ENCODE assay signal across 26 cellular contexts in the genomic region with DNA sequence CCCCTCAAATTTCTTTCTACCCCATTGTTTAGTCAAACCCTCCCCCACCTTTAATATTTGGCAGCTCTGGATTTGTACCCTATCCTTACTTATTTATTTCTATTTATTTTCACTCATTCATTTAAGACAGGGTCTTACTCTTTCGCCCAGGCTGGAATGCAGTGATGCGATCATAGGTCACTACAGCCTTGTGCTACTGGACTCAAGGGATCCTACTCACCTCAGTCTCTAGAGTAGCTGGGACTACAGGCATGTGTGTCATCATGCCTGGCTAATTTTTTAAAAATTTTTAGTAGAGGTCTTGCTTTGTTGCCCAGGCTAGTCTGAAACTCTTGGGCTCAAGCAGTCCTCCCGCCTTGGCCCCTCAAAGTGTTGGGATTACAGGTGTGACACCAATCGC.
"Had no signal": no experiment of that assay in that cellular context is flagged by ENCODE, and none has a peak within 500 bp of the region (broad histone marks: within the 10 kb centered on the region; RNA-seq: fewer than 3 reads in every experiment).

No MANE protein-coding gene starts in this region.

- H3K9me3 ChIP-seq: heart right ventricle, left lung, lower lobe of right lung, pancreas, prostate gland, spleen, tibial nerve, upper lobe of left lung had no signal

- H3K27me3 Mint-ChIP-seq: stimulated activated naive CD8-positive, alpha-beta T cell treated with anti-CD3 and anti-CD28 coated beads, Interleukin-15, amount 100 ng/mL, for 72 hours had no signal

- H3K9me3 Mint-ChIP-seq: nephron; neural crest cell; stimulated activated effector memory CD8-positive, alpha-beta T cell treated with anti-CD3 and anti-CD28 coated beads, Interleukin-12 subunit alpha, Interleukin-12 subunit beta, amount 100 ng/mL, for 72 hours; stimulated activated naive CD8-positive, alpha-beta T cell treated with anti-CD3 and anti-CD28 coated beads, Interleukin-15, amount 100 ng/mL, for 72 hours had no signal

- H3K27me3 ChIP-seq: heart right ventricle, hepatocyte, left lung, pancreas, spleen, tibial nerve, upper lobe of left lung had no signal

- H3K4me3 Mint-ChIP-seq: nephron; neural crest cell; stimulated activated effector memory CD8-positive, alpha-beta T cell treated with anti-CD3 and anti-CD28 coated beads, Interleukin-12 subunit alpha, Interleukin-12 subunit beta, amount 100 ng/mL, for 72 hours; stimulated activated naive CD8-positive, alpha-beta T cell treated with anti-CD3 and anti-CD28 coated beads, Interleukin-15, amount 100 ng/mL, for 72 hours had no signal

- DNase-seq: heart right ventricle; kidney glomerular epithelial cell; left colon; left lung; lower lobe of right lung; mammary epithelial cell; mesenchymal stem cell; nucleus accumbens; pancreas; posterior cingulate gyrus; retina; right cardiac atrium; small intestine; spleen; stimulated activated CD4-positive, alpha-beta T cell treated with anti-CD3 and anti-CD28 coated beads, Interleukin-4, amount 100 ng/mL, for 24 hours; stimulated activated naive CD4-positive, alpha-beta T cell treated with Interleukin-2 at 50 U/mL for 16 hours; stimulated activated naive CD8-positive, alpha-beta T cell treated with anti-CD3 and anti-CD28 coated beads, Interleukin-15, amount 100 ng/mL, for 72 hours; substantia nigra; upper lobe of left lung had no signal

- H3K4me3 ChIP-seq: heart right ventricle, hepatocyte, left lung, lower lobe of right lung, pancreas, prostate gland, spleen, tibial nerve, upper lobe of left lung had no signal

- H3K36me3 ChIP-seq: heart right ventricle, left lung, lower lobe of right lung, pancreas, prostate gland, tibial nerve, upper lobe of left lung had no signal

- H3K27ac ChIP-seq: heart right ventricle, hepatocyte, left lung, lower lobe of right lung, pancreas, prostate gland, spleen, tibial nerve, upper lobe of left lung had no signal

- ATAC-seq: heart right ventricle; left colon; left lung; pancreas; right cardiac atrium; sciatic nerve; stimulated activated effector memory CD8-positive, alpha-beta T cell treated with anti-CD3 and anti-CD28 coated beads, Interleukin-12 subunit alpha, Interleukin-12 subunit beta, amount 100 ng/mL, for 72 hours; stimulated activated naive CD8-positive, alpha-beta T cell treated with anti-CD3 and anti-CD28 coated beads, Interleukin-15, amount 100 ng/mL, for 72 hours had no signal

- H3K36me3 Mint-ChIP-seq: stimulated activated effector memory CD8-positive, alpha-beta T cell treated with anti-CD3 and anti-CD28 coated beads, Interleukin-12 subunit alpha, Interleukin-12 subunit beta, amount 100 ng/mL, for 72 hours had no signal

- H3K4me1 ChIP-seq: prostate gland had no signal

- H3K27ac Mint-ChIP-seq: nephron; stimulated activated effector memory CD8-positive, alpha-beta T cell treated with anti-CD3 and anti-CD28 coated beads, Interleukin-12 subunit alpha, Interleukin-12 subunit beta, amount 100 ng/mL, for 72 hours had no signal
